ENCODE assay signal across 18 cellular contexts in genomic region chr17:49822829-49823228, GRCh38. TPM values are rescaled to one million over a fixed set of nuclear protein-coding genes. Genes with fewer than 3 reads are reported as not detected.
DNase-seq lines count a peak whose midpoint lies in the region; ATAC-seq and TF ChIP-seq lines count a peak whose summit lies in the region.
"Had no signal": no experiment of that assay in that cellular context is flagged by ENCODE, and none has a peak within 500 bp of the region (broad histone marks: within the 10 kb centered on the region; RNA-seq: fewer than 3 reads in every experiment).

No MANE protein-coding gene starts in this region.

- H3K9me3 ChIP-seq in right cardiac atrium (ENCODE audit: control insufficient read depth, low read length), result no peaks in the 10 kb centered on the region

- no peaks in the 10 kb centered on the region for H3K27me3 Mint-ChIP-seq in activated T-cell treated with anti-CD3 and anti-CD28 coated beads, Interleukin-2, amount 50 U/mL, for 72 hours (ENCODE audit: low read depth)
- no peaks in the 10 kb centered on the region for H3K27me3 Mint-ChIP-seq in type B pancreatic cell
- H3K27me3 Mint-ChIP-seq: T-helper 17 cell had no signal

- H3K27ac Mint-ChIP-seq in activated T-cell treated with anti-CD3 and anti-CD28 coated beads, Interleukin-2, amount 50 U/mL, for 72 hours, result peak overlapping the region; percentile 80
- H3K27ac Mint-ChIP-seq in type B pancreatic cell, result peak overlapping the region; percentile 46
- H3K27ac Mint-ChIP-seq: T-helper 17 cell had no signal

- H3K27ac ChIP-seq in right cardiac atrium (ENCODE audit: low read length), result no peak overlapping the region

- no peak for TF ChIP-seq CTCF in cardiac fibroblast (IDR thresholded peaks at IDR 0.05; ENCODE audit: low read depth, low read length)
- no peak for TF ChIP-seq CTCF in type B pancreatic cell (conservative IDR thresholded peaks at IDR 0.05)

- no peak overlapping the region for H3K4me3 Mint-ChIP-seq in activated T-cell treated with anti-CD3 and anti-CD28 coated beads, Interleukin-2, amount 50 U/mL, for 72 hours
- H3K4me3 Mint-ChIP-seq in type B pancreatic cell, result no peak overlapping the region
- H3K4me3 Mint-ChIP-seq: T-helper 17 cell had no signal

- peaks cover 11 to 35% of the 10 kb centered on the region in 2 donors for H3K36me3 Mint-ChIP-seq in activated T-cell treated with anti-CD3 and anti-CD28 coated beads, Interleukin-2, amount 50 U/mL, for 72 hours (ENCODE audit: insufficient read depth in 2 of 2)
- peaks cover 24% of the 10 kb centered on the region for H3K36me3 Mint-ChIP-seq in type B pancreatic cell

- peaks cover 15% of the 10 kb centered on the region for H3K4me1 Mint-ChIP-seq in activated T-cell treated with anti-CD3 and anti-CD28 coated beads, Interleukin-2, amount 50 U/mL, for 72 hours (ENCODE audit: low read depth)
- H3K4me1 Mint-ChIP-seq in type B pancreatic cell (ENCODE audit: unreplicated experiment), result no peaks in the 10 kb centered on the region

- H3K27me3 ChIP-seq in right cardiac atrium (ENCODE audit: control insufficient read depth, insufficient read depth), result no peaks in the 10 kb centered on the region

- no peaks in the 10 kb centered on the region for H3K9me3 Mint-ChIP-seq in activated T-cell treated with anti-CD3 and anti-CD28 coated beads, Interleukin-2, amount 50 U/mL, for 72 hours
- H3K9me3 Mint-ChIP-seq in type B pancreatic cell, result no peaks in the 10 kb centered on the region

- H3K4me3 ChIP-seq in cardiac fibroblast (replicated peaks in 1 of 2; ENCODE audit: low read depth in 2 of 2, low read length in 2 of 2) (no peak overlapping the region), right cardiac atrium (ENCODE audit: low read length) (no peak overlapping the region)

- intact Hi-C loops in right cardiac atrium (cut with DNase I), result no loop called here

- no peak for DNase-seq in activated T-cell treated with anti-CD3 and anti-CD28 coated beads, Interleukin-2, amount 50 U/mL, for 72 hours
- no peak for DNase-seq in activated T-cell treated with anti-CD3 and anti-CD28 coated beads for 4 hours
- DNase-seq in cardiac fibroblast (ENCODE audit: low read depth in 2 of 2), result peak; percentile 68 to 75
- peak; percentile 75 to 84 (median 76) for DNase-seq in right cardiac atrium
- no peak for DNase-seq in type B pancreatic cell (ENCODE audit: extremely low spot score, unreplicated experiment)
- DNase-seq in activated CD4-positive, CD25-positive, alpha-beta regulatory T cell treated with anti-CD3 and anti-CD28 coated beads, Interleukin-2, amount 50 U/mL, for 72 hours, result no peak
- DNase-seq in HuH-7 (ENCODE audit: low spot score), result no peak
- no peak for DNase-seq in HT-29 (ENCODE audit: low spot score)
- DNase-seq: activated CD4-positive, alpha-beta T cell treated with anti-CD3 and anti-CD28 coated beads, Interleukin-2, amount 50 U/mL, for 48 hours; activated naive CD4-positive, alpha-beta T cell treated with Interleukin-2 at 50 U/mL for 16 hours; DMS79 treated with DMSO at 0.1 percent for 48 hours; kidney; stimulated activated CD4-positive, alpha-beta T cell treated with anti-CD3 and anti-CD28 coated beads, Interleukin-12 subunit alpha, Interleukin-12 subunit beta, amount 100 ng/mL, for 4 hours; T-helper 17 cell; trophoblast cell had no signal

- no peak for ATAC-seq in activated T-cell treated with anti-CD3 and anti-CD28 coated beads, Interleukin-2, amount 50 U/mL, for 72 hours (replicated peaks in 1 of 2)
- ATAC-seq in right cardiac atrium, result peak; percentile 71 to 76
- ATAC-seq: T-helper 17 cell had no signal

- 60% methylated on average over 2 of the region's 2 CpGs for WGBS in right cardiac atrium

- peaks cover 4% of the 10 kb centered on the region for H3K4me1 ChIP-seq in right cardiac atrium (ENCODE audit: control insufficient read depth, insufficient read depth, low read length)

RNA-seq across cellular contexts. Expression of gene TAC4, which starts 25.0 kb away (rescaled TPM):
- total RNA-seq in activated T-cell treated with anti-CD3 and anti-CD28 coated beads, Interleukin-2, amount 50 U/mL, for 72 hours, result not detected
- total RNA-seq in right cardiac atrium (1 to 10 TPM in 1 of 4 donors, under 1 TPM in 1, not detected in 2; 0.47 to 1.1 TPM), type B pancreatic cell (ENCODE audit: low replicate concordance) (not detected in 2 replicates)
- polyA plus RNA-seq in right cardiac atrium, result 1.0 TPM
- total RNA-seq in HT-29 (2014; rRNA removed; shearing (Covaris generic)), result not detected in 2 replicates
- total RNA-seq: A673, frontal cortex, T-helper 17 cell had no signal
- polyA plus RNA-seq: neural cell had no signal

RNA-seq across cellular contexts. Expression of gene KAT7, which starts 34.3 kb away (rescaled TPM):
- total RNA-seq in activated T-cell treated with anti-CD3 and anti-CD28 coated beads, Interleukin-2, amount 50 U/mL, for 72 hours, result 10 to 100 TPM; 83.9 to 85.9 TPM
- 10 to 100 TPM; 55.8 to 68.2 (median 57.2) TPM for total RNA-seq in right cardiac atrium
- polyA plus RNA-seq in right cardiac atrium, result 17.5 TPM
- 49.0 and 64.0 TPM in 2 replicates for total RNA-seq in type B pancreatic cell (ENCODE audit: low replicate concordance)
- total RNA-seq in HT-29 (2014; rRNA removed; shearing (Covaris generic)), result 23.0 and 25.4 TPM in 2 replicates

RNA-seq across cellular contexts. Expression of gene FAM117A, which starts 58.9 kb away (rescaled TPM):
- total RNA-seq in activated T-cell treated with anti-CD3 and anti-CD28 coated beads, Interleukin-2, amount 50 U/mL, for 72 hours, result 10 to 100 TPM; 19.5 to 29.3 TPM
- 10 to 100 TPM in 3 of 4 donors, 1 to 10 TPM in 1; 9.9 to 22.8 (median 17.5) TPM for total RNA-seq in right cardiac atrium
- 16.9 TPM for polyA plus RNA-seq in right cardiac atrium
- 8.4 and 13.0 TPM in 2 replicates for total RNA-seq in type B pancreatic cell (ENCODE audit: low replicate concordance)
- 4.4 and 5.2 TPM in 2 replicates for total RNA-seq in HT-29 (2014; rRNA removed; shearing (Covaris generic))

Comparison
In these comparisons a context has a peak if more than half of its experiments do, and no peak if none do; other contexts are left out.
1. ATAC-seq: peak in right cardiac atrium (2 of 2); none in activated T-cell treated with anti-CD3 and anti-CD28 coated beads, Interleukin-2, amount 50 U/mL, for 72 hours (0 of 2).
2. DNase-seq: peak in cardiac fibroblast (2 of 2) and right cardiac atrium (3 of 3); none in activated T-cell treated with anti-CD3 and anti-CD28 coated beads, Interleukin-2, amount 50 U/mL, for 72 hours (0 of 2), activated T-cell treated with anti-CD3 and anti-CD28 coated beads for 4 hours (single experiment), type B pancreatic cell (single experiment), activated CD4-positive, CD25-positive, alpha-beta regulatory T cell treated with anti-CD3 and anti-CD28 coated beads, Interleukin-2, amount 50 U/mL, for 72 hours (single experiment), HuH-7 (single experiment) and HT-29 (single experiment).